Comparison of ENCODE assay signal across 11 cellular contexts in the genomic region with DNA sequence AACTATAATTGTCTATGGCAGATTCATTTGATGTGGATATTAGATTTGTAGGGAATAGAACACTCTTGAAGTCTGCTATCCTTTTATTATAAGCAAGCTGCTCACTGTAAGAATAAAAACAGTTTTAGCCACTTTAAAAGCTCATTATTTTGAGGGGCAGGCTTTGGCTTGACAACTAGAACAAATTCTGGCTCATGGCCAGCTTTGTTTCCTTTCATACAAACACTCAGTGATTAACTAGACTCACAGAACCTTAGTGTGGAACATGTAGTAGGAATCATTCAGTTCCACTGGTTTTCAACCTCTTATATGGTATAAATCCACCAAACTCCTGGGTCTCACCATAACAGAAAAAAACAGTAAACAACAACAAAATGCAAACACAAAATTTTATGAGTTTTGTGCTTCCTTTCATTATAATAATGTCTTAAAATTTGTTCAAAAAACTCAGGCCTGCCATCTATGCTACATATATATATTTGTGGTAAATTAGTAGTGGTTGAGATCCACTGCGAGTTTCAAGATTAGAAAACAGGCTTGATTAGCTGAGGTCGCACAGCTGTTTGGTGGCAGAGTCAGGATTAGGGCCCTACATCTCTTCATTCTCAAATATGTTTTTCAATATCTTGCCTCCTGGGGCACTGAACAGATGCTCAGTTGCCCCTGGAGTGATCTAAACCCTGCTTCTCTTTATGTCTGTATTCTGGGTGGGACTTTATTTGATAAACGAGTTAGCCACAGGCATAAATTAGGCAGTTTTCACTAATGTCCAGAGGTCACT. TPM values are rescaled to one million over a fixed set of nuclear protein-coding genes. Genes with fewer than 3 reads are reported as not detected.
DNase-seq lines count a peak whose midpoint lies in the region; ATAC-seq and TF ChIP-seq lines count a peak whose summit lies in the region.
"Had no signal": no experiment of that assay in that cellular context is flagged by ENCODE, and none has a peak within 500 bp of the region (broad histone marks: within the 10 kb centered on the region; RNA-seq: fewer than 3 reads in every experiment).

No MANE protein-coding gene starts in this region.

- peaks cover 10% of the 10 kb centered on the region; the same call in 1 of the 2 replicates for H3K4me1 Mint-ChIP-seq in HFFc6 (ENCODE audit: low read depth)

- no peaks in the 10 kb centered on the region for H3K27me3 ChIP-seq in upper lobe of right lung
- H3K27me3 ChIP-seq: BLaER1 had no signal

- CTCF ChIA-PET in RWPE1 (lab: Yijun Ruan, JAX) = no interaction called here

- ATAC-seq in upper lobe of right lung (no peak), GM21360 (IDR thresholded peaks at IDR 0.05; ENCODE audit: unreplicated experiment) (no peak), GM19395 (IDR thresholded peaks at IDR 0.05; ENCODE audit: unreplicated experiment) (no peak)

- H3K36me3 ChIP-seq in upper lobe of right lung = no peaks in the 10 kb centered on the region
- H3K36me3 ChIP-seq: BLaER1 had no signal

- H3K4me3 Mint-ChIP-seq in HFFc6 = no peak overlapping the region
- H3K4me3 Mint-ChIP-seq: activated CD4-positive, alpha-beta T cell treated with anti-CD3 and anti-CD28 coated beads for 36 hours; activated naive CD8-positive, alpha-beta T cell treated with anti-CD3 and anti-CD28 coated beads, Interleukin-2, amount 10 ng/mL, durations not matched to agents 7 days and 5 days had no signal

- no peaks in the 10 kb centered on the region for H3K4me1 ChIP-seq in upper lobe of right lung
- H3K4me1 ChIP-seq: BLaER1 had no signal

- intact Hi-C loops in upper lobe of right lung (cut with DNase I) = no loop called here

- no peaks in the 10 kb centered on the region for H3K9me3 Mint-ChIP-seq in HFFc6
- H3K9me3 Mint-ChIP-seq: activated naive CD8-positive, alpha-beta T cell treated with anti-CD3 and anti-CD28 coated beads, Interleukin-2, amount 10 ng/mL, durations not matched to agents 7 days and 5 days had no signal

- POLR2A ChIA-PET in RWPE1 (lab: Yijun Ruan, JAX; ENCODE audit: low non-redundant PET) = interaction anchor here (0.6 kb wide), 1 partner anchor 142 kb away, joined by 3 read pairs; no protein-coding TSS in a partner anchor

- peak; percentile 15 for DNase-seq in COLO829 (ENCODE audit: low spot score)
- peak; percentile 38 for DNase-seq in NCI-H1092 (lab: John Stamatoyannopoulos, UW)
- DNase-seq in RWPE1 (ENCODE audit: low spot score) = peak; percentile 10
- DNase-seq in iris pigment epithelial cell (ENCODE audit: low read depth) = peak; percentile 30
- DNase-seq in upper lobe of right lung = no peak
- DNase-seq in HFFc6 = no peak
- DNase-seq: activated CD4-positive, alpha-beta T cell treated with anti-CD3 and anti-CD28 coated beads for 36 hours; activated naive CD8-positive, alpha-beta T cell treated with anti-CD3 and anti-CD28 coated beads, Interleukin-2, amount 10 ng/mL, durations not matched to agents 7 days and 5 days had no signal

- TF ChIP-seq CTCF in RWPE1 (conservative IDR thresholded peaks at IDR 0.05; ENCODE audit: low read depth) = no peak
- no peak for TF ChIP-seq CTCF in upper lobe of right lung (IDR thresholded peaks at IDR 0.05)
- no peak for TF ChIP-seq CTCF in HFFc6 (IDR thresholded peaks at IDR 0.05)

- no peak overlapping the region for H3K27ac Mint-ChIP-seq in HFFc6
- H3K27ac Mint-ChIP-seq: activated CD4-positive, alpha-beta T cell treated with anti-CD3 and anti-CD28 coated beads for 36 hours; activated naive CD8-positive, alpha-beta T cell treated with anti-CD3 and anti-CD28 coated beads, Interleukin-2, amount 10 ng/mL, durations not matched to agents 7 days and 5 days had no signal

- H3K36me3 Mint-ChIP-seq in HFFc6 (ENCODE audit: low read depth) = no peaks in the 10 kb centered on the region
- H3K36me3 Mint-ChIP-seq: activated naive CD8-positive, alpha-beta T cell treated with anti-CD3 and anti-CD28 coated beads, Interleukin-2, amount 10 ng/mL, durations not matched to agents 7 days and 5 days had no signal

- H3K27ac ChIP-seq in RWPE1 = no peak overlapping the region
- H3K27ac ChIP-seq in upper lobe of right lung = no peak overlapping the region
- H3K27ac ChIP-seq: BLaER1 had no signal

- H3K9me3 ChIP-seq in upper lobe of right lung = no peaks in the 10 kb centered on the region
- H3K9me3 ChIP-seq: BLaER1 had no signal

- H3K27me3 Mint-ChIP-seq in HFFc6 (ENCODE audit: insufficient read depth) = peaks cover 2% of the 10 kb centered on the region; the same call in 1 of the 2 replicates
- H3K27me3 Mint-ChIP-seq: activated naive CD8-positive, alpha-beta T cell treated with anti-CD3 and anti-CD28 coated beads, Interleukin-2, amount 10 ng/mL, durations not matched to agents 7 days and 5 days had no signal

- no peak overlapping the region for H3K4me3 ChIP-seq in upper lobe of right lung
- H3K4me3 ChIP-seq: BLaER1 had no signal

RNA-seq across cellular contexts. Expression of gene CEP120, which starts 27.6 kb away (rescaled TPM):
- 19.5 TPM for total RNA-seq in upper lobe of right lung
- total RNA-seq in HFFc6 (2021; fragmentation: NEBNext Ultra II Directional; extraction: Animal tissue kit (Norgen Biotek cat#: 25700)) = 10 to 100 TPM; 10.0 to 14.7 (median 12.7) TPM

Comparison
In these comparisons a context has a peak if more than half of its experiments do, and no peak if none do; other contexts are left out.
1. DNase-seq: peak in COLO829 (single experiment), NCI-H1092 (single experiment), RWPE1 (single experiment) and iris pigment epithelial cell (single experiment); none in upper lobe of right lung (single experiment) and HFFc6 (single experiment).